In the genomic region with DNA sequence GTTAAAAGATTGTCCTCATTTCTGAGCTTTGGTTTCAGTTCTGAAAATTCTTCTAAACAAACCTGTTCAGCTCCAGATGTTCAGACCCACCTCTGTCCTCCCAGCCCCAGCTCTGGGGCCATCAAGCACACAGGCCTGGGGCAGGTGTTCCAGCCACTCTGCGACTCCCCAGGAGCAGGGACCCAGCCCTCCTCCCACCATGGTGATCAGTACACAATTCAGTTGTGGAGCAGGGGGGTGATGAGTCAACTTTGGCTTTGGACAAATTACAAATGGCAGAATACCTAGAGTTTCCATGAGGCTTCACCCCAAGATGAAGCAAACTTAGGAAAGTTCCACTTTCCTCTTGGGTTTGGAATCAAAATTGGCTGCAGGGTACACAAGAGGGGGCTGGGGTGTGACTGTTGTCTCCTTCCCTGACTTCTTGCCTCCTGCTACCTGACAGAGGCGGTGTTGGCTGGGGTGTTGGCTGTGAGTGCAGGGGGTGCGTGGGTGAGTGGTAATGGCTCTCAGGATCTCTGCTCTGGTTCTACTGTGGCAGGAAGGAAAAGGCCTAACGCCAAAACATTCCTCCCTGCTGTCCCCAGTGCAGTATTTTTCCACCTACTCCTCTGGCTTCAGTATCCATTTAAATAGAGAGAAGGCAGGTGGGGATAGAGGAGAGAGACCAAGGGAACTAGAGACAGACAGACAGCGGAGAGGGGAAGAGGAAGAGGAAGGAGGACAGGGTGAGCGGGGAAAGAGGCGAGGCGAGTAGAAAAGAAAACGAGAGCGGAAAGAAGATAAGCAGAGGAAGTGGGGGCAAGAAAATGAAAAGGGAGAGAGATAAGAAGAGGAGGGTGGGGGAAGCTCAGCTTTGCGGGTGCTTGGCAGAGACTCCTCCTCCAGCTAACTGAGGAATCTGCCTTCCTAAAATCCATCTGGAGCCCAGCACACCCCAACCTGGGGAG, we compare ENCODE assay signal across 1 cellular context.
TF ChIP-seq lines count a peak whose summit lies in the region.

No MANE protein-coding gene starts in this region.

TF ChIP-seq in K562, 482 proteins besides CTCF, POLR2A, EP300 and RAD21 (continued from another document and continues in another):
- TF ChIP-seq, protein P1, sequence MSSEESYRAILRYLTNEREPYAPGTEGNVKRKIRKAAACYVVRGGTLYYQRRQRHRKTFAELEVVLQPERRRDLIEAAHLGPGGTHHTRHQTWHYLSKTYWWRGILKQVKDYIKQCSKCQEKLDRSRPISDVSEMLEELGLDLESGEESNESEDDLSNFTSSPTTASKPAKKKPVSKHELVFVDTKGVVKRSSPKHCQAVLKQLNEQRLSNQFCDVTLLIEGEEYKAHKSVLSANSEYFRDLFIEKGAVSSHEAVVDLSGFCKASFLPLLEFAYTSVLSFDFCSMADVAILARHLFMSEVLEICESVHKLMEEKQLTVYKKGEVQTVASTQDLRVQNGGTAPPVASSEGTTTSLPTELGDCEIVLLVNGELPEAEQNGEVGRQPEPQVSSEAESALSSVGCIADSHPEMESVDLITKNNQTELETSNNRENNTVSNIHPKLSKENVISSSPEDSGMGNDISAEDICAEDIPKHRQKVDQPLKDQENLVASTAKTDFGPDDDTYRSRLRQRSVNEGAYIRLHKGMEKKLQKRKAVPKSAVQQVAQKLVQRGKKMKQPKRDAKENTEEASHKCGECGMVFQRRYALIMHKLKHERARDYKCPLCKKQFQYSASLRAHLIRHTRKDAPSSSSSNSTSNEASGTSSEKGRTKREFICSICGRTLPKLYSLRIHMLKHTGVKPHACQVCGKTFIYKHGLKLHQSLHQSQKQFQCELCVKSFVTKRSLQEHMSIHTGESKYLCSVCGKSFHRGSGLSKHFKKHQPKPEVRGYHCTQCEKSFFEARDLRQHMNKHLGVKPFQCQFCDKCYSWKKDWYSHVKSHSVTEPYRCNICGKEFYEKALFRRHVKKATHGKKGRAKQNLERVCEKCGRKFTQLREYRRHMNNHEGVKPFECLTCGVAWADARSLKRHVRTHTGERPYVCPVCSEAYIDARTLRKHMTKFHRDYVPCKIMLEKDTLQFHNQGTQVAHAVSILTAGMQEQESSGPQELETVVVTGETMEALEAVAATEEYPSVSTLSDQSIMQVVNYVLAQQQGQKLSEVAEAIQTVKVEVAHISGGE (CRISPR knock-in tag; IDR thresholded peaks at IDR 0.05), result no peak; a peak in 1 of 6 replicates
- TF ChIP-seq ZNF175 (CRISPR knock-in tag; IDR thresholded peaks at IDR 0.05; ENCODE audit: low read depth) (peak; percentile 91), ATF4 (CRISPR knock-in tag; IDR thresholded peaks at IDR 0.05) (peak; percentile 49; the same call in 1 of the 2 replicates), NFIC (IDR thresholded peaks at IDR 0.05) (peak; percentile 79), PTTG1 (tag; IDR thresholded peaks at IDR 0.05; ENCODE audit: low read depth) (peak; percentile 18; the same call in 1 of the 2 replicates), MIER1 (IDR thresholded peaks at IDR 0.05; ENCODE audit: low read depth) (peak; percentile 51; the same call in 1 of the 2 replicates), KHSRP (IDR thresholded peaks at IDR 0.05) (peak; percentile 42; the same call in 1 of the 2 replicates), ZBTB26 (CRISPR knock-in tag; IDR thresholded peaks at IDR 0.05) (peak; percentile 14; the same call in 1 of the 2 replicates), SRSF9 (IDR thresholded peaks at IDR 0.05; ENCODE audit: borderline replicate concordance, low read depth, low read length) (no peak), ZNF695 (CRISPR knock-in tag; IDR thresholded peaks at IDR 0.05) (no peak), NFATC3 (IDR thresholded peaks at IDR 0.05) (peak; percentile 54; the same call in 1 of the 2 replicates), CTCFL (IDR thresholded peaks at IDR 0.05; ENCODE audit: borderline replicate concordance, insufficient read depth, low read depth, low read length, poor library complexity, severe bottlenecking) (no peak), RHOXF2B (CRISPR knock-in tag; conservative IDR thresholded peaks at IDR 0.05) (peak; percentile 50; the same call in 1 of the 2 replicates), ESRRB (CRISPR knock-in tag; IDR thresholded peaks at IDR 0.05; ENCODE audit: borderline replicate concordance) (no peak), JUND (IDR thresholded peaks at IDR 0.05; ENCODE audit: borderline replicate concordance, low read depth, low read length) (peak; percentile 67; the same call in 1 of the 2 replicates), JUND (tag; IDR thresholded peaks at IDR 0.05; ENCODE audit: borderline replicate concordance, low read depth, low read length) (peak; percentile 69; the same call in 1 of the 3 replicates), NR2C2 (CRISPR knock-in tag; IDR thresholded peaks at IDR 0.05) (0 out of 2 replicates have a peak, but pooled peaks have one; percentile 60), NR2C2 (tag; IDR thresholded peaks at IDR 0.05) (peak; percentile 24; the same call in 1 of the 2 replicates), ZC3H8 (IDR thresholded peaks at IDR 0.05) (0 out of 2 replicates have a peak, but pooled peaks have one; percentile 50), HNRNPLL (IDR thresholded peaks at IDR 0.05; ENCODE audit: low read depth, low read length, poor library complexity, severe bottlenecking) (peak; percentile 13), TEAD2 (tag; IDR thresholded peaks at IDR 0.05) (peak; percentile 18; the same call in 1 of the 2 replicates), CBX2 (IDR thresholded peaks at IDR 0.05; ENCODE audit: insufficient read depth, low read length, poor library complexity, severe bottlenecking) (no peak), TEAD4 (IDR thresholded peaks at IDR 0.05; ENCODE audit: low read length) (peak; percentile 68), TEAD4 (CRISPR knock-in tag; IDR thresholded peaks at IDR 0.05; ENCODE audit: borderline replicate concordance) (no peak), U2AF2 (optimal IDR thresholded peaks at IDR 0.05; ENCODE audit: low read depth, low read length) (no peak), LCOR (CRISPR knock-in tag; IDR thresholded peaks at IDR 0.05) (peak; percentile 92), LEF1 (IDR thresholded peaks at IDR 0.05) (peak; percentile 96), SP1 (CRISPR knock-in tag; IDR thresholded peaks at IDR 0.05) (no peak), SOX6 (IDR thresholded peaks at IDR 0.05) (peak; percentile 73)
- TF ChIP-seq, protein P2, sequence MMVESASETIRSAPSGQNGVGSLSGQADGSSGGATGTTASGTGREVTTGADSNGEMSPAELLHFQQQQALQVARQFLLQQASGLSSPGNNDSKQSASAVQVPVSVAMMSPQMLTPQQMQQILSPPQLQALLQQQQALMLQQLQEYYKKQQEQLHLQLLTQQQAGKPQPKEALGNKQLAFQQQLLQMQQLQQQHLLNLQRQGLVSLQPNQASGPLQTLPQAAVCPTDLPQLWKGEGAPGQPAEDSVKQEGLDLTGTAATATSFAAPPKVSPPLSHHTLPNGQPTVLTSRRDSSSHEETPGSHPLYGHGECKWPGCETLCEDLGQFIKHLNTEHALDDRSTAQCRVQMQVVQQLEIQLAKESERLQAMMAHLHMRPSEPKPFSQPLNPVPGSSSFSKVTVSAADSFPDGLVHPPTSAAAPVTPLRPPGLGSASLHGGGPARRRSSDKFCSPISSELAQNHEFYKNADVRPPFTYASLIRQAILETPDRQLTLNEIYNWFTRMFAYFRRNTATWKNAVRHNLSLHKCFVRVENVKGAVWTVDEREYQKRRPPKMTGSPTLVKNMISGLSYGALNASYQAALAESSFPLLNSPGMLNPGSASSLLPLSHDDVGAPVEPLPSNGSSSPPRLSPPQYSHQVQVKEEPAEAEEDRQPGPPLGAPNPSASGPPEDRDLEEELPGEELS (CRISPR knock-in tag; IDR thresholded peaks at IDR 0.05; ENCODE audit: borderline replicate concordance), result no peak
- TF ChIP-seq, protein P3, sequence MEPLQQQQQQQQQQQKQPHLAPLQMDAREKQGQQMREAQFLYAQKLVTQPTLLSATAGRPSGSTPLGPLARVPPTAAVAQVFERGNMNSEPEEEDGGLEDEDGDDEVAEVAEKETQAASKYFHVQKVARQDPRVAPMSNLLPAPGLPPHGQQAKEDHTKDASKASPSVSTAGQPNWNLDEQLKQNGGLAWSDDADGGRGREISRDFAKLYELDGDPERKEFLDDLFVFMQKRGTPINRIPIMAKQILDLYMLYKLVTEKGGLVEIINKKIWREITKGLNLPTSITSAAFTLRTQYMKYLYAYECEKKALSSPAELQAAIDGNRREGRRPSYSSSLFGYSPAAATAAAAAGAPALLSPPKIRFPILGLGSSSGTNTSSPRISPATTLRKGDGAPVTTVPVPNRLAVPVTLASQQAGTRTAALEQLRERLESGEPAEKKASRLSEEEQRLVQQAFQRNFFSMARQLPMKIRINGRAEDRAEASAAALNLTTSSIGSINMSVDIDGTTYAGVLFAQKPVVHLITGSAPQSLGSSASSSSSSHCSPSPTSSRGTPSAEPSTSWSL (CRISPR knock-in tag; IDR thresholded peaks at IDR 0.05; ENCODE audit: borderline replicate concordance), result peak; percentile 85; the same call in 1 of the 2 replicates
- TF ChIP-seq, protein P4, sequence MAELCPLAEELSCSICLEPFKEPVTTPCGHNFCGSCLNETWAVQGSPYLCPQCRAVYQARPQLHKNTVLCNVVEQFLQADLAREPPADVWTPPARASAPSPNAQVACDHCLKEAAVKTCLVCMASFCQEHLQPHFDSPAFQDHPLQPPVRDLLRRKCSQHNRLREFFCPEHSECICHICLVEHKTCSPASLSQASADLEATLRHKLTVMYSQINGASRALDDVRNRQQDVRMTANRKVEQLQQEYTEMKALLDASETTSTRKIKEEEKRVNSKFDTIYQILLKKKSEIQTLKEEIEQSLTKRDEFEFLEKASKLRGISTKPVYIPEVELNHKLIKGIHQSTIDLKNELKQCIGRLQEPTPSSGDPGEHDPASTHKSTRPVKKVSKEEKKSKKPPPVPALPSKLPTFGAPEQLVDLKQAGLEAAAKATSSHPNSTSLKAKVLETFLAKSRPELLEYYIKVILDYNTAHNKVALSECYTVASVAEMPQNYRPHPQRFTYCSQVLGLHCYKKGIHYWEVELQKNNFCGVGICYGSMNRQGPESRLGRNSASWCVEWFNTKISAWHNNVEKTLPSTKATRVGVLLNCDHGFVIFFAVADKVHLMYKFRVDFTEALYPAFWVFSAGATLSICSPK (IDR thresholded peaks at IDR 0.05; ENCODE audit: borderline replicate concordance), result peak; percentile 95
- TF ChIP-seq, protein P5, sequence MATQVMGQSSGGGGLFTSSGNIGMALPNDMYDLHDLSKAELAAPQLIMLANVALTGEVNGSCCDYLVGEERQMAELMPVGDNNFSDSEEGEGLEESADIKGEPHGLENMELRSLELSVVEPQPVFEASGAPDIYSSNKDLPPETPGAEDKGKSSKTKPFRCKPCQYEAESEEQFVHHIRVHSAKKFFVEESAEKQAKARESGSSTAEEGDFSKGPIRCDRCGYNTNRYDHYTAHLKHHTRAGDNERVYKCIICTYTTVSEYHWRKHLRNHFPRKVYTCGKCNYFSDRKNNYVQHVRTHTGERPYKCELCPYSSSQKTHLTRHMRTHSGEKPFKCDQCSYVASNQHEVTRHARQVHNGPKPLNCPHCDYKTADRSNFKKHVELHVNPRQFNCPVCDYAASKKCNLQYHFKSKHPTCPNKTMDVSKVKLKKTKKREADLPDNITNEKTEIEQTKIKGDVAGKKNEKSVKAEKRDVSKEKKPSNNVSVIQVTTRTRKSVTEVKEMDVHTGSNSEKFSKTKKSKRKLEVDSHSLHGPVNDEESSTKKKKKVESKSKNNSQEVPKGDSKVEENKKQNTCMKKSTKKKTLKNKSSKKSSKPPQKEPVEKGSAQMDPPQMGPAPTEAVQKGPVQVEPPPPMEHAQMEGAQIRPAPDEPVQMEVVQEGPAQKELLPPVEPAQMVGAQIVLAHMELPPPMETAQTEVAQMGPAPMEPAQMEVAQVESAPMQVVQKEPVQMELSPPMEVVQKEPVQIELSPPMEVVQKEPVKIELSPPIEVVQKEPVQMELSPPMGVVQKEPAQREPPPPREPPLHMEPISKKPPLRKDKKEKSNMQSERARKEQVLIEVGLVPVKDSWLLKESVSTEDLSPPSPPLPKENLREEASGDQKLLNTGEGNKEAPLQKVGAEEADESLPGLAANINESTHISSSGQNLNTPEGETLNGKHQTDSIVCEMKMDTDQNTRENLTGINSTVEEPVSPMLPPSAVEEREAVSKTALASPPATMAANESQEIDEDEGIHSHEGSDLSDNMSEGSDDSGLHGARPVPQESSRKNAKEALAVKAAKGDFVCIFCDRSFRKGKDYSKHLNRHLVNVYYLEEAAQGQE (CRISPR knock-in tag; IDR thresholded peaks at IDR 0.05; ENCODE audit: low read depth), result no peak
